8 cellular contexts compared by ENCODE assay signal in genomic region chr19:2095338-2095938, GRCh38. TPM values are rescaled to one million over a fixed set of nuclear protein-coding genes. Genes with fewer than 3 reads are reported as not detected.
A peak's percentile ranks its signal among the peaks of the same experiment; 100 is the strongest.
DNase-seq lines count a peak whose midpoint lies in the region; ATAC-seq and TF ChIP-seq lines count a peak whose summit lies in the region.

No MANE protein-coding gene starts in this region.

- H3K4me3 ChIP-seq in DOHH2 (ENCODE audit: low read length): peak overlapping the region; percentile 82
- peak overlapping the region; percentile 80 to 90 (median 88) for H3K4me3 ChIP-seq in Peyer's patch

- peaks cover 10% of the 10 kb centered on the region for H3K4me1 Mint-ChIP-seq in progenitor cell of endocrine pancreas (ENCODE audit: low read depth)

- H3K4me3 Mint-ChIP-seq in progenitor cell of endocrine pancreas (ENCODE audit: low read depth): peak overlapping the region; percentile 88

- H3K36me3 ChIP-seq in DOHH2 (ENCODE audit: control insufficient read depth, low read length): peaks cover 55% of the 10 kb centered on the region
- H3K36me3 ChIP-seq in Peyer's patch: peaks cover 0 to 18% (median 0%) of the 10 kb centered on the region in 3 donors

- peaks cover 46% of the 10 kb centered on the region for H3K4me1 ChIP-seq in DOHH2 (ENCODE audit: control insufficient read depth, low read length)
- peaks cover 0 to 59% (median 26%) of the 10 kb centered on the region in 4 donors for H3K4me1 ChIP-seq in Peyer's patch

- H3K27me3 Mint-ChIP-seq in progenitor cell of endocrine pancreas: no peaks in the 10 kb centered on the region

- peak overlapping the region; percentile 96 for H3K27ac Mint-ChIP-seq in progenitor cell of endocrine pancreas

- H3K27ac ChIP-seq in DOHH2 (ENCODE audit: low read depth, low read length) (peak overlapping the region; percentile 99), Peyer's patch (peak overlapping the region; percentile 94 to 99 (median 98)), epithelial cell of prostate (peak overlapping the region; percentile 98)

- H4K20me1 ChIP-seq in DOHH2 (ENCODE audit: control insufficient read depth, insufficient read depth, low read depth, low read length): no peaks in the 10 kb centered on the region

- peaks cover 27% of the 10 kb centered on the region for H3F3A ChIP-seq in DOHH2 (ENCODE audit: control insufficient read depth, insufficient read depth)

- DNase-seq in Peyer's patch (peak in 2 of 3 donors; percentile 58 to 65), epithelial cell of prostate (ENCODE audit: low read depth, low spot score) (no peak), progenitor cell of endocrine pancreas (ENCODE audit: low spot score, unreplicated experiment) (no peak), DMS153 treated with DMSO at 0.1 percent for 48 hours (lab: John Stamatoyannopoulos, UW; ENCODE audit: unreplicated experiment) (no peak)

- peak overlapping the region; percentile 74 for H3K4me2 ChIP-seq in DOHH2 (ENCODE audit: low read length)

- no peaks in the 10 kb centered on the region for H3K9me3 ChIP-seq in DOHH2 (ENCODE audit: control insufficient read depth, insufficient read depth, low read length)
- H3K9me3 ChIP-seq in Peyer's patch: no peaks in the 10 kb centered on the region

- H3K9me2 ChIP-seq in DOHH2 (replicated peaks; ENCODE audit: control insufficient read depth, low read length): no peaks in the 10 kb centered on the region

- peaks cover 2% of the 10 kb centered on the region for H3K36me3 Mint-ChIP-seq in progenitor cell of endocrine pancreas (ENCODE audit: insufficient read depth)

- ATAC-seq in HG02885 (IDR thresholded peaks at IDR 0.05; ENCODE audit: poor library complexity, unreplicated experiment) (no peak), GM18868 (IDR thresholded peaks at IDR 0.05; ENCODE audit: unreplicated experiment) (no peak), GM21447 (IDR thresholded peaks at IDR 0.05; ENCODE audit: unreplicated experiment) (no peak)

- H3K9me3 Mint-ChIP-seq in progenitor cell of endocrine pancreas (ENCODE audit: low read depth): no peaks in the 10 kb centered on the region

- H3K27me3 ChIP-seq in DOHH2 (ENCODE audit: control insufficient read depth, low read length) (no peaks in the 10 kb centered on the region), Peyer's patch (no peaks in the 10 kb centered on the region)

- TF ChIP-seq POLR2A in Peyer's patch (IDR thresholded peaks at IDR 0.05): no peak

- peaks cover 44% of the 10 kb centered on the region for H3K79me2 ChIP-seq in DOHH2 (ENCODE audit: control insufficient read depth, low read length)

- TF ChIP-seq CTCF in DOHH2 (IDR thresholded peaks at IDR 0.05; ENCODE audit: low read depth, low read length, poor library complexity, severe bottlenecking) (no peak), Peyer's patch (IDR thresholded peaks at IDR 0.05) (no peak), progenitor cell of endocrine pancreas (IDR thresholded peaks at IDR 0.05; ENCODE audit: unreplicated experiment) (no peak)

RNA-seq across cellular contexts. Expression of gene MOB3A, which starts 0.7 kb away (rescaled TPM):
- total RNA-seq in Peyer's patch (10 to 100 TPM; 32.6 to 55.3 (median 35.1) TPM), progenitor cell of endocrine pancreas (33.2 and 38.5 TPM in 2 replicates)

RNA-seq across cellular contexts. Expression of gene IZUMO4, which starts 1.3 kb away (rescaled TPM):
- total RNA-seq in Peyer's patch (1 to 10 TPM; 1.3 to 9.9 (median 3.8) TPM), progenitor cell of endocrine pancreas (15.9 and 16.5 TPM in 2 replicates)

RNA-seq across cellular contexts. Expression of gene MKNK2, which starts 44.4 kb away (rescaled TPM):
- 100 to 1,000 TPM; 119 to 253 (median 192) TPM for total RNA-seq in Peyer's patch
- 145 and 163 TPM in 2 replicates for total RNA-seq in progenitor cell of endocrine pancreas

RNA-seq across cellular contexts. Expression of gene AP3D1, which starts 55.9 kb away (rescaled TPM):
- total RNA-seq in Peyer's patch: 100 to 1,000 TPM; 104 to 136 (median 122) TPM
- total RNA-seq in progenitor cell of endocrine pancreas: 123 and 131 TPM in 2 replicates

Comparison
In these comparisons a context has a peak if more than half of its experiments do, and no peak if none do; other contexts are left out.
1. DNase-seq: peak in Peyer's patch (2 of 3); none in epithelial cell of prostate (single experiment), progenitor cell of endocrine pancreas (single experiment) and DMS153 treated with DMSO at 0.1 percent for 48 hours (single experiment).
2. Peak in every context shown above with its lines, with median percentiles within 50 percentile points of each other: H3K27ac ChIP-seq.